Comparison of ENCODE assay signal across 12 cellular contexts in genomic region chr5:59793000-59793399, GRCh38.
DNase-seq lines count a peak whose midpoint lies in the region; ATAC-seq and TF ChIP-seq lines count a peak whose summit lies in the region.
"Had no signal": no experiment of that assay in that cellular context is flagged by ENCODE, and none has a peak within 500 bp of the region (broad histone marks: within the 10 kb centered on the region; RNA-seq: fewer than 3 reads in every experiment).

No MANE protein-coding gene starts in this region.

- H3K4me3 Mint-ChIP-seq in IgD-negative memory B cell (peak overlapping the region in 1 of 4 donors; percentile 0), MCF 10A (ENCODE audit: unreplicated experiment) (peak overlapping the region; percentile 32)
- H3K4me3 Mint-ChIP-seq in natural killer cell treated with Interleukin-12 subunit alpha and Interleukin-12 subunit beta and Interleukin-15 and Interleukin-18, amount 100 ng/mL, for 72 hours = no peak overlapping the region
- H3K4me3 Mint-ChIP-seq: activated CD4-positive, alpha-beta T cell treated with anti-CD3 and anti-CD28 coated beads, Interleukin-2, amount 10 ng/mL, durations not matched to agents 7 days and 5 days had no signal

- BruUV-seq in MCF 10A (replicated peaks; lab: Mats Ljungman, UMichigan) = no TSS peak

- H3K27me3 Mint-ChIP-seq in IgD-negative memory B cell (no peaks in the 10 kb centered on the region), MCF 10A (ENCODE audit: insufficient read depth, unreplicated experiment) (no peaks in the 10 kb centered on the region)
- H3K27me3 Mint-ChIP-seq in natural killer cell treated with Interleukin-12 subunit alpha and Interleukin-12 subunit beta and Interleukin-15 and Interleukin-18, amount 100 ng/mL, for 72 hours = peaks cover 0 to 6% of the 10 kb centered on the region in 2 donors

- H3K9me3 Mint-ChIP-seq in IgD-negative memory B cell (no peaks in the 10 kb centered on the region), MCF 10A (ENCODE audit: unreplicated experiment) (no peaks in the 10 kb centered on the region)
- no peaks in the 10 kb centered on the region for H3K9me3 Mint-ChIP-seq in natural killer cell treated with Interleukin-12 subunit alpha and Interleukin-12 subunit beta and Interleukin-15 and Interleukin-18, amount 100 ng/mL, for 72 hours
- H3K9me3 Mint-ChIP-seq: activated CD4-positive, alpha-beta T cell treated with anti-CD3 and anti-CD28 coated beads, Interleukin-2, amount 10 ng/mL, durations not matched to agents 7 days and 5 days had no signal

- DNase-seq in A172 (ENCODE audit: low spot score) (peak; percentile 95), MCF 10A (ENCODE audit: unreplicated experiment) (peak; percentile 98), kidney glomerular epithelial cell (lab: John Stamatoyannopoulos, UW) (peak; percentile 57), cortex of kidney (lab: John Stamatoyannopoulos, UW) (no peak), caudate nucleus (lab: John Stamatoyannopoulos, UW) (no peak)
- DNase-seq in natural killer cell treated with Interleukin-12 subunit alpha and Interleukin-12 subunit beta and Interleukin-15 and Interleukin-18, amount 100 ng/mL, for 72 hours (ENCODE audit: low spot score) = no peak
- DNase-seq: 8988T; activated CD4-positive, alpha-beta T cell treated with anti-CD3 and anti-CD28 coated beads, Interleukin-2, amount 10 ng/mL, durations not matched to agents 7 days and 5 days had no signal

- POLR2A ChIA-PET in MCF 10A (lab: Yijun Ruan, JAX) = interaction anchor here (0.7 to 10.6 kb wide), 14 partner anchors 8 to 756 kb away, joined by 3 to 437 read pairs (median 6); no protein-coding TSS in a partner anchor

- intact Hi-C loops in MCF 10A (cut with micrococcal nuclease) = loop anchor here (1.0 to 5.0 kb wide), 2 partner anchors 48 to 601 kb away; no protein-coding TSS in a partner anchor

- H3K27ac Mint-ChIP-seq in IgD-negative memory B cell (peak overlapping the region in 2 of 3 donors; percentile 23 to 90), MCF 10A (ENCODE audit: low read depth, unreplicated experiment) (peak overlapping the region; percentile 89)
- no peak overlapping the region for H3K27ac Mint-ChIP-seq in natural killer cell treated with Interleukin-12 subunit alpha and Interleukin-12 subunit beta and Interleukin-15 and Interleukin-18, amount 100 ng/mL, for 72 hours
- H3K27ac Mint-ChIP-seq: activated CD4-positive, alpha-beta T cell treated with anti-CD3 and anti-CD28 coated beads, Interleukin-2, amount 10 ng/mL, durations not matched to agents 7 days and 5 days had no signal

- CTCF ChIA-PET in MCF 10A (lab: Yijun Ruan, JAX) = interaction anchor here (0.6 to 2.3 kb wide), 9 partner anchors 23 to 886 kb away, joined by 3 to 7 read pairs (median 4); no protein-coding TSS in a partner anchor

- ATAC-seq in GM18868 (IDR thresholded peaks at IDR 0.05; ENCODE audit: unreplicated experiment) = no peak
- ATAC-seq in natural killer cell treated with Interleukin-12 subunit alpha and Interleukin-12 subunit beta and Interleukin-15 and Interleukin-18, amount 100 ng/mL, for 72 hours = no peak

- no peak for TF ChIP-seq CTCF in MCF 10A (IDR thresholded peaks at IDR 0.05; ENCODE audit: unreplicated experiment)

- H3K27ac ChIP-seq in caudate nucleus (ENCODE audit: low read depth, low read length) = no peak overlapping the region
- H3K27ac ChIP-seq: ascending aorta, parathyroid adenoma had no signal

- H3K4me1 Mint-ChIP-seq in IgD-negative memory B cell (peaks cover 21 to 38% (median 37%) of the 10 kb centered on the region in 3 donors), MCF 10A (ENCODE audit: insufficient read depth, unreplicated experiment) (peaks cover 47% of the 10 kb centered on the region)
- H3K4me1 Mint-ChIP-seq in natural killer cell treated with Interleukin-12 subunit alpha and Interleukin-12 subunit beta and Interleukin-15 and Interleukin-18, amount 100 ng/mL, for 72 hours (ENCODE audit: low read depth in 2 of 2) = peaks cover 5 to 6% of the 10 kb centered on the region in 2 donors

- peaks cover 2% of the 10 kb centered on the region for H3K36me3 Mint-ChIP-seq in IgD-negative memory B cell
- H3K36me3 Mint-ChIP-seq in MCF 10A (ENCODE audit: insufficient read depth, unreplicated experiment) = peaks cover 6% of the 10 kb centered on the region
- H3K36me3 Mint-ChIP-seq in natural killer cell treated with Interleukin-12 subunit alpha and Interleukin-12 subunit beta and Interleukin-15 and Interleukin-18, amount 100 ng/mL, for 72 hours = no peaks in the 10 kb centered on the region

Comparison
In these comparisons a context has a peak if more than half of its experiments do, and no peak if none do; other contexts are left out.
1. DNase-seq: peak in A172 (single experiment), MCF 10A (single experiment) and kidney glomerular epithelial cell (single experiment); none in cortex of kidney (single experiment), natural killer cell treated with Interleukin-12 subunit alpha and Interleukin-12 subunit beta and Interleukin-15 and Interleukin-18, amount 100 ng/mL, for 72 hours (single experiment) and caudate nucleus (0 of 61).
2. H3K27ac Mint-ChIP-seq: peak in IgD-negative memory B cell (2 of 3) and MCF 10A (single experiment); none in natural killer cell treated with Interleukin-12 subunit alpha and Interleukin-12 subunit beta and Interleukin-15 and Interleukin-18, amount 100 ng/mL, for 72 hours (0 of 2).